1 cellular context compared by ENCODE assay signal in the genomic region with DNA sequence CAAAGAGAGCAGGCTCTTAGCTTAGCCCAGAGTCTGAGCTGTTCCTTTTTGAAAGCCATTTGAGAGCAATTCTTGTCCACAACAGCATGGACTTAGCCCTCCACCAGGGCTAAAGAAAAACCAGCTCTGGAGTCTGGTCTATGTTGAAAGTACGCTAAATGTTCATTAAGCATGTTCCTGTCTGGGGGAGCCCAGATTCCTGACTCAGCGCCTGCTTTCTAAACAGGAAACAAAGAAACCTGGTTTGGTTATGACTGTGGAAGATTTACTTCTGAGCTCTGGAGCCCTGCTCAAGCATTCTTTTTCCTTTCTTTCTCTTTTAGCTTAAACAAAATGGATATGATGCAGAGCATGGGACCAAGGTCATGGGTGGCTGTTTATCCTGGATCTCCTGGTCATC.
TF ChIP-seq lines count a peak whose summit lies in the region.

No MANE protein-coding gene starts in this region.

TF ChIP-seq in SK-N-SH, 30 proteins besides CTCF, POLR2A, EP300 and RAD21 (continued from another document):
- TF ChIP-seq EZH2phosphoT487 (IDR thresholded peaks at IDR 0.05; ENCODE audit: borderline replicate concordance, low read depth) (no peak), NRF1 (IDR thresholded peaks at IDR 0.05; ENCODE audit: low read depth, low read length) (no peak), MEF2A (IDR thresholded peaks at IDR 0.05; ENCODE audit: borderline replicate concordance, low read depth) (no peak), FOXM1 (IDR thresholded peaks at IDR 0.05; ENCODE audit: low read depth) (no peak), TAF1 (IDR thresholded peaks at IDR 0.05; ENCODE audit: borderline replicate concordance, low read depth, low read length) (no peak), MXI1 (IDR thresholded peaks at IDR 0.05; ENCODE audit: low read depth, low read length) (no peak), RXRA (IDR thresholded peaks at IDR 0.05; ENCODE audit: borderline replicate concordance, low read depth) (no peak), REST (IDR thresholded peaks at IDR 0.05; ENCODE audit: low read depth, low read length) (no peak), FOXJ3 (CRISPR knock-in tag; IDR thresholded peaks at IDR 0.05) (no peak), TEAD4 (IDR thresholded peaks at IDR 0.05; ENCODE audit: borderline replicate concordance, insufficient read depth) (no peak), ELF1 (IDR thresholded peaks at IDR 0.05) (no peak), YY1 (IDR thresholded peaks at IDR 0.05; ENCODE audit: low read depth) (no peak), TCF12 (IDR thresholded peaks at IDR 0.05) (no peak), SMC3 (IDR thresholded peaks at IDR 0.05; ENCODE audit: low read depth, low read length) (no peak), SIN3A (IDR thresholded peaks at IDR 0.05; ENCODE audit: borderline replicate concordance, low read depth, low read length) (no peak)
- TF ChIP-seq, protein P1, sequence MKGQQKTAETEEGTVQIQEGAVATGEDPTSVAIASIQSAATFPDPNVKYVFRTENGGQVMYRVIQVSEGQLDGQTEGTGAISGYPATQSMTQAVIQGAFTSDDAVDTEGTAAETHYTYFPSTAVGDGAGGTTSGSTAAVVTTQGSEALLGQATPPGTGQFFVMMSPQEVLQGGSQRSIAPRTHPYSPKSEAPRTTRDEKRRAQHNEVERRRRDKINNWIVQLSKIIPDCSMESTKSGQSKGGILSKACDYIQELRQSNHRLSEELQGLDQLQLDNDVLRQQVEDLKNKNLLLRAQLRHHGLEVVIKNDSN (IDR thresholded peaks at IDR 0.05; ENCODE audit: borderline replicate concordance, low read depth) = no peak
- TF ChIP-seq, protein P2, sequence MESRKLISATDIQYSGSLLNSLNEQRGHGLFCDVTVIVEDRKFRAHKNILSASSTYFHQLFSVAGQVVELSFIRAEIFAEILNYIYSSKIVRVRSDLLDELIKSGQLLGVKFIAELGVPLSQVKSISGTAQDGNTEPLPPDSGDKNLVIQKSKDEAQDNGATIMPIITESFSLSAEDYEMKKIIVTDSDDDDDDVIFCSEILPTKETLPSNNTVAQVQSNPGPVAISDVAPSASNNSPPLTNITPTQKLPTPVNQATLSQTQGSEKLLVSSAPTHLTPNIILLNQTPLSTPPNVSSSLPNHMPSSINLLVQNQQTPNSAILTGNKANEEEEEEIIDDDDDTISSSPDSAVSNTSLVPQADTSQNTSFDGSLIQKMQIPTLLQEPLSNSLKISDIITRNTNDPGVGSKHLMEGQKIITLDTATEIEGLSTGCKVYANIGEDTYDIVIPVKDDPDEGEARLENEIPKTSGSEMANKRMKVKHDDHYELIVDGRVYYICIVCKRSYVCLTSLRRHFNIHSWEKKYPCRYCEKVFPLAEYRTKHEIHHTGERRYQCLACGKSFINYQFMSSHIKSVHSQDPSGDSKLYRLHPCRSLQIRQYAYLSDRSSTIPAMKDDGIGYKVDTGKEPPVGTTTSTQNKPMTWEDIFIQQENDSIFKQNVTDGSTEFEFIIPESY (IDR thresholded peaks at IDR 0.05; ENCODE audit: borderline replicate concordance, low read depth) = no peak
